Comparison of ENCODE assay signal across 21 cellular contexts in genomic region chrX:119523664-119524184, GRCh38.
"Had no signal": no experiment of that assay in that cellular context is flagged by ENCODE, and none has a peak within 500 bp of the region (broad histone marks: within the 10 kb centered on the region; RNA-seq: fewer than 3 reads in every experiment).

No MANE protein-coding gene starts in this region.

- H3K27ac ChIP-seq: KMS-11, RWPE1 had no signal

- H3K9ac ChIP-seq: KMS-11, SK-N-SH had no signal

- H3K4me2 ChIP-seq: KMS-11, SK-N-SH had no signal

- H3K9me3 ChIP-seq: SK-N-SH had no signal

- DNase-seq: IMR-90, Kasumi-1, MV-4-11, NCI-H1048, NCI-H1105, NCI-H1417, NCI-H1436 treated with DMSO at 0.1 percent for 48 hours, NCI-H1694, NCI-H187 treated with DMSO at 0.1 percent for 48 hours, NCI-H2029 treated with DMSO at 0.1 percent for 48 hours, NCI-H2171 treated with DMSO at 0.1 percent for 48 hours, NCI-H510A, NCI-H524 treated with DMSO at 0.1 percent for 48 hours, NCI-H69, NCI-H774, SHP77, SK-N-SH, SW 1271 had no signal

- ATAC-seq: HepG2 had no signal
